In the genomic region with DNA sequence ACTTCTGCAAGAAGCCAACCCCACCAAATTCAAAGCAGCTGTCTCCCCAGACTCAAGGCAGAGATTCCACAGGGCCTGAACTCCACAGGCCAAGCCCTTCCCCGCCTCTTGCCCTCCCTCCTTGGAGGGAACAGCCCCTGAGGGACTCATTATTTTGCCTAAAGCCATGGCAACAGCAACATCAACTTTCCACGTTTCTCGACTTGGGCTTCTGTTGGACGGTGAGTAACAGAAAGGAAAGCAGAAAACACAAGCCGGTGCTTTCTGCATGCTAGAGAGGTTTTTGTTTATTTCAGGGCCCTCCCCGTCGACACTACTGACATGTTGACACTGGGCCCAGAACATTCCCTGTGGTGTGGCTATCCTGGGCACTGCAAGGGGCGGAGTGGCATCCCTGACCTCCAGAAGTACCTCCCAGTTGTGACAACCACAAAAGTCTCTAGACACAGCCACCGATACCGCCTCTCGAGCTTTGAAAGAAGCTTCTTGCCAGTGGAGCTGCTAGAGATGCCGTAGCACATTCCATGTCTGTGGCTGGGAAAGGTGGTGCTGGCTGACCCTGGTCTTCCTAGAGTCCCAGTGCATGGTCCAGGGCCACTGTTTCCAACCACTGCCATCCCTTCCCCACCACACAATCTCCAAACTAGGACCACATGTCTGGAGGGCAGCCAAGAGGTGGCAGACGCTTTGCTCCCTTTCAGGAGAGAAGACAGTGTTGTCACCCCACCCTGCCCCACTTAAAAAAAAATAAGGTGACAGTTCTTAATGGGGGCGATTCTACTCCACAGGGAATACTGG, we compare ENCODE assay signal across 14 cellular contexts. TPM values are rescaled to one million over a fixed set of nuclear protein-coding genes. Genes with fewer than 3 reads are reported as not detected.
DNase-seq lines count a peak whose midpoint lies in the region; ATAC-seq and TF ChIP-seq lines count a peak whose summit lies in the region.
"Had no signal": no experiment of that assay in that cellular context is flagged by ENCODE, and none has a peak within 500 bp of the region (broad histone marks: within the 10 kb centered on the region; RNA-seq: fewer than 3 reads in every experiment).

No MANE protein-coding gene starts in this region.

- H3K9ac ChIP-seq in trophoblast cell (ENCODE audit: low read length), result no peak overlapping the region

- H3K36me3 Mint-ChIP-seq in activated CD4-positive, alpha-beta memory T cell treated with anti-CD3 and anti-CD28 coated beads, Interleukin-2, amount 10 ng/mL, durations not matched to agents 7 days and 5 days (ENCODE audit: low read depth), result peaks cover 41% of the 10 kb centered on the region

- no peak for TF ChIP-seq CTCF in AG09319 (IDR thresholded peaks at IDR 0.05; ENCODE audit: low read depth, low read length)
- TF ChIP-seq CTCF in heart right ventricle (IDR thresholded peaks at IDR 0.05), result no peak
- TF ChIP-seq CTCF in GM10266 (IDR thresholded peaks at IDR 0.05; ENCODE audit: control insufficient read depth, insufficient read depth, low read depth, missing control alignments), result no peak

- H4K91ac ChIP-seq in trophoblast cell (ENCODE audit: low read depth, low read length), result no peak overlapping the region

- 30 to 35% methylated on average over 14 of the region's 14 CpGs for WGBS in heart right ventricle, 2 donors
- no CpG with 5 or more reads among the region's 14 CpGs for WGBS in trophoblast cell (ENCODE audit: extremely low coverage, insufficient coverage, insufficient read length)

- H3K36me3 ChIP-seq in heart right ventricle, result peaks cover 4 to 100% (median 75%) of the 10 kb centered on the region in 9 donors
- H3K36me3 ChIP-seq in trophoblast cell (ENCODE audit: control insufficient read depth in 1 of 2, insufficient read depth in 2 of 2, low read length in 2 of 2), result peaks cover 86 to 88% of the 10 kb centered on the region in 2 experiments

- H3K27me3 ChIP-seq in heart right ventricle (no peaks in the 10 kb centered on the region), trophoblast cell (ENCODE audit: insufficient read depth, low read length) (no peaks in the 10 kb centered on the region)

- CTCF ChIA-PET in activated CD4-positive, alpha-beta memory T cell treated with anti-CD3 and anti-CD28 coated beads, Interleukin-2, amount 10 ng/mL, durations not matched to agents 7 days and 5 days (lab: Charles Lee), result no interaction called here

- H3K4me3 ChIP-seq in heart right ventricle (no peak overlapping the region), trophoblast cell (ENCODE audit: low read depth, low read length) (no peak overlapping the region)

- H2AFZ ChIP-seq in trophoblast cell (ENCODE audit: insufficient read depth, low read length, poor library complexity), result no peak overlapping the region

- H3K9me3 ChIP-seq in heart right ventricle (no peaks in the 10 kb centered on the region), trophoblast cell (ENCODE audit: insufficient read depth, low read depth, low read length) (peaks cover 3% of the 10 kb centered on the region)

- H4K12ac ChIP-seq in trophoblast cell (ENCODE audit: low read depth, low read length), result no peak overlapping the region

- H3K4me1 Mint-ChIP-seq in stimulated activated naive CD8-positive, alpha-beta T cell treated with anti-CD3 and anti-CD28 coated beads, Interleukin-15, amount 100 ng/mL, for 72 hours, result no peaks in the 10 kb centered on the region
- H3K4me1 Mint-ChIP-seq in activated CD4-positive, alpha-beta memory T cell treated with anti-CD3 and anti-CD28 coated beads, Interleukin-2, amount 10 ng/mL, durations not matched to agents 7 days and 5 days, result no peaks in the 10 kb centered on the region

- H3K4ac ChIP-seq in trophoblast cell (ENCODE audit: low read depth, low read length), result no peak overlapping the region

- no peak overlapping the region for H4K8ac ChIP-seq in trophoblast cell (ENCODE audit: low read depth, low read length)

- ATAC-seq in heart right ventricle, result peak; percentile 78 to 93 (median 86)
- no peak for ATAC-seq in stimulated activated naive CD8-positive, alpha-beta T cell treated with anti-CD3 and anti-CD28 coated beads, Interleukin-15, amount 100 ng/mL, for 72 hours

- no peaks in the 10 kb centered on the region for H3K79me1 ChIP-seq in trophoblast cell (ENCODE audit: low read length)

- H3K27me3 Mint-ChIP-seq in stimulated activated naive CD8-positive, alpha-beta T cell treated with anti-CD3 and anti-CD28 coated beads, Interleukin-15, amount 100 ng/mL, for 72 hours, result no peaks in the 10 kb centered on the region
- no peaks in the 10 kb centered on the region for H3K27me3 Mint-ChIP-seq in activated CD4-positive, alpha-beta memory T cell treated with anti-CD3 and anti-CD28 coated beads, Interleukin-2, amount 10 ng/mL, durations not matched to agents 7 days and 5 days
- H3K27me3 Mint-ChIP-seq: activated naive CD8-positive, alpha-beta T cell treated with anti-CD3 and anti-CD28 coated beads, Interleukin-2, amount 10 ng/mL, durations not matched to agents 7 days and 5 days had no signal

- POLR2A ChIA-PET in activated CD4-positive, alpha-beta memory T cell treated with anti-CD3 and anti-CD28 coated beads, Interleukin-2, amount 10 ng/mL, durations not matched to agents 7 days and 5 days (lab: Charles Lee), result no interaction called here

- H3K27ac Mint-ChIP-seq in stimulated activated naive CD8-positive, alpha-beta T cell treated with anti-CD3 and anti-CD28 coated beads, Interleukin-15, amount 100 ng/mL, for 72 hours, result no peak overlapping the region
- no peak overlapping the region for H3K27ac Mint-ChIP-seq in activated CD4-positive, alpha-beta memory T cell treated with anti-CD3 and anti-CD28 coated beads, Interleukin-2, amount 10 ng/mL, durations not matched to agents 7 days and 5 days
- H3K27ac Mint-ChIP-seq: activated naive CD8-positive, alpha-beta T cell treated with anti-CD3 and anti-CD28 coated beads, Interleukin-2, amount 10 ng/mL, durations not matched to agents 7 days and 5 days had no signal

- no peak overlapping the region for H2BK120ac ChIP-seq in trophoblast cell (ENCODE audit: insufficient read depth, low read length, poor library complexity)

- no peak overlapping the region for H2BK5ac ChIP-seq in trophoblast cell (ENCODE audit: low read depth, low read length, poor library complexity)

- H2AK5ac ChIP-seq in trophoblast cell (ENCODE audit: low read length), result no peak overlapping the region

- H3K4me1 ChIP-seq in heart right ventricle, result peaks cover 8 to 31% (median 21%) of the 10 kb centered on the region in 9 donors
- H3K4me1 ChIP-seq in trophoblast cell (ENCODE audit: control insufficient read depth in 1 of 2, insufficient read depth in 2 of 2, low read length in 2 of 2), result peaks cover 3 to 4% of the 10 kb centered on the region in 2 experiments

- H3K18ac ChIP-seq in trophoblast cell (ENCODE audit: low read length), result no peak overlapping the region

- H3K23ac ChIP-seq in trophoblast cell (ENCODE audit: low read length), result no peak overlapping the region

- H3K27ac ChIP-seq in angular gyrus (ENCODE audit: low read depth, low read length) (peak overlapping the region; percentile 52), heart right ventricle (peak overlapping the region; percentile 50 to 82 (median 70)), trophoblast cell (ENCODE audit: low read depth, low read length) (no peak overlapping the region)

- no peak overlapping the region for H2BK12ac ChIP-seq in trophoblast cell (ENCODE audit: low read length)

- H3K79me2 ChIP-seq in trophoblast cell (ENCODE audit: control insufficient read depth, insufficient read depth, low read length, poor library complexity), result no peaks in the 10 kb centered on the region

- no peak overlapping the region for H3K4me3 Mint-ChIP-seq in stimulated activated naive CD8-positive, alpha-beta T cell treated with anti-CD3 and anti-CD28 coated beads, Interleukin-15, amount 100 ng/mL, for 72 hours
- no peak overlapping the region for H3K4me3 Mint-ChIP-seq in activated CD4-positive, alpha-beta memory T cell treated with anti-CD3 and anti-CD28 coated beads, Interleukin-2, amount 10 ng/mL, durations not matched to agents 7 days and 5 days
- H3K4me3 Mint-ChIP-seq: activated naive CD8-positive, alpha-beta T cell treated with anti-CD3 and anti-CD28 coated beads, Interleukin-2, amount 10 ng/mL, durations not matched to agents 7 days and 5 days had no signal

- H3K9me3 Mint-ChIP-seq in stimulated activated naive CD8-positive, alpha-beta T cell treated with anti-CD3 and anti-CD28 coated beads, Interleukin-15, amount 100 ng/mL, for 72 hours, result no peaks in the 10 kb centered on the region
- H3K9me3 Mint-ChIP-seq in activated CD4-positive, alpha-beta memory T cell treated with anti-CD3 and anti-CD28 coated beads, Interleukin-2, amount 10 ng/mL, durations not matched to agents 7 days and 5 days, result no peaks in the 10 kb centered on the region
- H3K9me3 Mint-ChIP-seq: activated naive CD8-positive, alpha-beta T cell treated with anti-CD3 and anti-CD28 coated beads, Interleukin-2, amount 10 ng/mL, durations not matched to agents 7 days and 5 days had no signal

- no peak overlapping the region for H3K14ac ChIP-seq in trophoblast cell (ENCODE audit: low read length)

- DNase-seq in AG09319 (ENCODE audit: extremely low read depth, low read depth), result peak; percentile 94
- peak; percentile 58 to 71 for DNase-seq in heart right ventricle
- DNase-seq in trophoblast cell, result peak; percentile 25 to 51
- DNase-seq in stimulated activated naive CD8-positive, alpha-beta T cell treated with anti-CD3 and anti-CD28 coated beads, Interleukin-15, amount 100 ng/mL, for 72 hours, result no peak
- DNase-seq in activated CD4-positive, alpha-beta memory T cell treated with anti-CD3 and anti-CD28 coated beads, Interleukin-2, amount 10 ng/mL, durations not matched to agents 7 days and 5 days, result no peak
- DNase-seq in NCI-H2196 (lab: John Stamatoyannopoulos, UW; ENCODE audit: unreplicated experiment), result no peak
- DNase-seq in GM10266 (ENCODE audit: extremely low spot score), result no peak
- DNase-seq: activated naive CD8-positive, alpha-beta T cell treated with anti-CD3 and anti-CD28 coated beads, Interleukin-2, amount 10 ng/mL, durations not matched to agents 7 days and 5 days; erythroblast; NCI-H2107; SHP77 treated with DMSO at 0.1 percent for 48 hours; stimulated activated CD4-positive, alpha-beta T cell treated with anti-CD3 and anti-CD28 coated beads, Interleukin-4, amount 100 ng/mL, for 4 hours had no signal

- no peak overlapping the region for H3K4me2 ChIP-seq in trophoblast cell (ENCODE audit: low read length)

- intact Hi-C loops in heart right ventricle (cut with DNase I), result no loop called here

RNA-seq across cellular contexts. Expression of gene CAPS, which starts 12.8 kb away (rescaled TPM):
- 1 to 10 TPM; 1.3 to 4.2 (median 2.8) TPM for total RNA-seq in heart right ventricle
- polyA plus RNA-seq in heart right ventricle, result 10 to 100 TPM in 1 of 2 donors, 1 to 10 TPM in 1; 3.2 to 14.1 TPM
- 3.7 and 3.8 TPM in 2 replicates for polyA plus RNA-seq in trophoblast cell (2013)
- 10 to 100 TPM; 11.8 to 12.5 TPM for total RNA-seq in activated CD4-positive, alpha-beta memory T cell treated with anti-CD3 and anti-CD28 coated beads, Interleukin-2, amount 10 ng/mL, durations not matched to agents 7 days and 5 days

RNA-seq across cellular contexts. Expression of gene VMAC, which starts 22.2 kb away (rescaled TPM):
- total RNA-seq in heart right ventricle, result 1 to 10 TPM; 1.3 to 3.9 (median 2.5) TPM
- 1 to 10 TPM; 1.4 to 5.8 TPM for polyA plus RNA-seq in heart right ventricle
- 3.1 and 3.2 TPM in 2 replicates for polyA plus RNA-seq in trophoblast cell (2013)
- 1 to 10 TPM; 7.6 to 7.9 TPM for total RNA-seq in activated CD4-positive, alpha-beta memory T cell treated with anti-CD3 and anti-CD28 coated beads, Interleukin-2, amount 10 ng/mL, durations not matched to agents 7 days and 5 days

RNA-seq across cellular contexts. Expression of gene NDUFA11, which starts 23.2 kb away (rescaled TPM):
- total RNA-seq in heart right ventricle, result 100 to 1,000 TPM; 451 to 574 (median 513) TPM
- 1,000 to 10,000 TPM in 1 of 2 donors, 100 to 1,000 TPM in 1; 760 to 1,143 TPM for polyA plus RNA-seq in heart right ventricle
- 291 and 293 TPM in 2 replicates for polyA plus RNA-seq in trophoblast cell (2013)
- 100 to 1,000 TPM; 217 to 220 TPM for total RNA-seq in activated CD4-positive, alpha-beta memory T cell treated with anti-CD3 and anti-CD28 coated beads, Interleukin-2, amount 10 ng/mL, durations not matched to agents 7 days and 5 days

RNA-seq across cellular contexts. Expression of gene RANBP3, which starts 51.1 kb away (rescaled TPM):
- total RNA-seq in heart right ventricle, result 10 to 100 TPM; 51.4 to 76.1 (median 63.3) TPM
- 10 to 100 TPM; 29.5 to 45.2 TPM for polyA plus RNA-seq in heart right ventricle
- polyA plus RNA-seq in trophoblast cell (2013), result 85.2 and 95.7 TPM in 2 replicates
- total RNA-seq in activated CD4-positive, alpha-beta memory T cell treated with anti-CD3 and anti-CD28 coated beads, Interleukin-2, amount 10 ng/mL, durations not matched to agents 7 days and 5 days, result 10 to 100 TPM; 78.1 to 85.1 TPM

RNA-seq across cellular contexts. Expression of gene FUT5, which starts 56.5 kb away (rescaled TPM):
- under 1 TPM in 1 of 10 donors, not detected in 9; 0.21 TPM for total RNA-seq in heart right ventricle
- polyA plus RNA-seq in heart right ventricle, result not detected
- 0.04 TPM in 2 replicates for polyA plus RNA-seq in trophoblast cell (2013)
- under 1 TPM in 1 of 2 experiments, not detected in 1; 0.23 TPM for total RNA-seq in activated CD4-positive, alpha-beta memory T cell treated with anti-CD3 and anti-CD28 coated beads, Interleukin-2, amount 10 ng/mL, durations not matched to agents 7 days and 5 days
- total RNA-seq: HT-29 had no signal

Comparison
In these comparisons a context has a peak if more than half of its experiments do, and no peak if none do; other contexts are left out.
1. DNase-seq: peak in AG09319 (single experiment), heart right ventricle (2 of 2) and trophoblast cell (2 of 2); none in stimulated activated naive CD8-positive, alpha-beta T cell treated with anti-CD3 and anti-CD28 coated beads, Interleukin-15, amount 100 ng/mL, for 72 hours (0 of 2), activated CD4-positive, alpha-beta memory T cell treated with anti-CD3 and anti-CD28 coated beads, Interleukin-2, amount 10 ng/mL, durations not matched to agents 7 days and 5 days (single experiment), NCI-H2196 (single experiment) and GM10266 (single experiment).